14 cellular contexts compared by ENCODE assay signal in genomic region chr7:116724560-116725231, GRCh38. TPM values are rescaled to one million over a fixed set of nuclear protein-coding genes. Genes with fewer than 3 reads are reported as not detected.
"Had no signal": no experiment of that assay in that cellular context is flagged by ENCODE, and none has a peak within 500 bp of the region (broad histone marks: within the 10 kb centered on the region; RNA-seq: fewer than 3 reads in every experiment).

No MANE protein-coding gene starts in this region.

- H2AFZ ChIP-seq: parathyroid adenoma had no signal

- H3K4me3 Mint-ChIP-seq: activated CD8-positive, alpha-beta T cell treated with anti-CD3 and anti-CD28 coated beads, Interleukin-2, amount 10 ng/mL, durations not matched to agents 7 days and 5 days; naive B cell had no signal

- FAIRE-seq: astrocyte had no signal

- H3K36me3 Mint-ChIP-seq: naive B cell had no signal

- H3K27ac ChIP-seq: cardiac muscle cell, parathyroid adenoma, thyroid gland, uterus, VCaP had no signal

- H3K9ac ChIP-seq: parathyroid adenoma had no signal

- H3K36me3 ChIP-seq: cardiac muscle cell, thyroid gland, uterus had no signal

- H3K4me3 ChIP-seq: cardiac muscle cell, thyroid gland, uterus had no signal

- H3K4me1 Mint-ChIP-seq: naive B cell had no signal

- H3K4me1 ChIP-seq: parathyroid adenoma, uterus had no signal

- H3K27ac Mint-ChIP-seq: activated CD8-positive, alpha-beta T cell treated with anti-CD3 and anti-CD28 coated beads, Interleukin-2, amount 10 ng/mL, durations not matched to agents 7 days and 5 days; naive B cell had no signal

- DNase-seq: activated CD4-positive, alpha-beta T cell treated with anti-CD3 and anti-CD28 coated beads for 4 hours; activated CD8-positive, alpha-beta memory T cell treated with anti-CD3 and anti-CD28 coated beads, Interleukin-2, amount 50 U/mL, for 48 hours; activated CD8-positive, alpha-beta T cell treated with anti-CD3 and anti-CD28 coated beads, Interleukin-2, amount 10 ng/mL, durations not matched to agents 7 days and 5 days; foreskin melanocyte; head of caudate nucleus; left colon; naive B cell; retina; thyroid gland; uterus had no signal

- ATAC-seq: activated CD8-positive, alpha-beta T cell treated with anti-CD3 and anti-CD28 coated beads, Interleukin-2, amount 10 ng/mL, durations not matched to agents 7 days and 5 days; left colon had no signal

- H3K9me3 ChIP-seq: thyroid gland, uterus had no signal

- H3K27me3 ChIP-seq: cardiac muscle cell, thyroid gland, uterus had no signal

- H3K79me2 ChIP-seq: parathyroid adenoma had no signal

RNA-seq across cellular contexts. Expression of gene MET, which starts 52.7 kb away (rescaled TPM):
- total RNA-seq: activated CD8-positive, alpha-beta T cell treated with anti-CD3 and anti-CD28 coated beads, Interleukin-2, amount 10 ng/mL, durations not matched to agents 7 days and 5 days had no signal
